In the genomic region with DNA sequence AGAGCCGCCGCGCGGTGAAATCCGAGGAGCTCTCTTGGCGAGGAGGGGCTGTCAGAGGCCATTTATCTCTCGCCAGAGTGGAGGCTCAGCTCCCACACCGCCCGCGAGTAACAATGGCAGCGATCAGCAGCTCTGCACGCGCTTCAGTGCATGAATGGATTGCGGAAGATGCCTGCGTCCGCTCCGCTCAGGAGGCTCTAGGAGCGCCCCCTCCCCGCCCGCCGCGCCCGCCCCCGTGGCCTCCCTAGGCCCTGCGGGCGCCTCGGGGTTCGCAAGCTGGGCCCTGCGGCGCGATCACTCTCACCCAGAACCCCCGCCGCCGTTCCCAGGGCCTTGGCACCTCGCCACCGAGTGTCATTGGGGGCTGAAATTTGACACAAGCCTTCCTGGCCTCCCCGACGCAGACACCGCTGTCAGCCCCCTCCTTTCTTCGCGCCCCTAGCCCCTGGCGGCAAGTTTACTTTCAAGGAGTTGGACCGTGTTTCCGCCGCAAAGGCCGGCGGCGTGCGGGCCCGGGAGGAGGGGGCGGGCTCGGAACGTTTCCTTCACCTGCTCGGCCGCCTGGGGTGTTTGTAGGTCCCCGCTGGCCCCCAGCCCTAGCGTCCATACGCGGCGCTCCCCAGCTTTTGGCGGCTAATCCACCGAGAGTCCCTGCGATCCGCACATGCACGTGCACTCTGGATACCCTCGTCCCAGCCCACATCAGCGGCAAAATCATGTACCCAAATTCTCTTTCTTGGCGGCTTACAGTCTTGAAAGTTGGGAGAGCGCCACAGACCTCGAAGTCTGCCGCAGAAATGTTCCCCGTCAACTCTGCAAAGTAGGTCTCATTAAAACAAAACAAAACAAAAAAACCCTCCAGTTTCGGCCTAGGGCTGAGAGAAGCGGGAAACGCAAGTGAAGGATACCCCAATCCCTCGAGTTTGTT, we compare ENCODE assay signal across 8 cellular contexts. TPM values are rescaled to one million over a fixed set of nuclear protein-coding genes. Genes with fewer than 3 reads are reported as not detected.
DNase-seq lines count a peak whose midpoint lies in the region; ATAC-seq, FAIRE-seq and TF ChIP-seq lines count a peak whose summit lies in the region.

No MANE protein-coding gene starts in this region.

- no peak for FAIRE-seq in RCC 7860 (lab: Jason Lieb, UNC)

- no peaks in the 10 kb centered on the region for H3K27me3 ChIP-seq in BJ (ENCODE audit: control insufficient read depth, insufficient read depth, low read length)
- peaks cover 0 to 85% (median 0%) of the 10 kb centered on the region in 9 donors for H3K27me3 ChIP-seq in heart left ventricle

- POLR2A ChIA-PET in BJ (lab: Charles Lee), result no interaction called here

- H3K4me1 ChIP-seq in heart left ventricle, result peaks cover 0 to 68% (median 20%) of the 10 kb centered on the region in 12 donors

- H3K27ac ChIP-seq in heart left ventricle, result peak overlapping the region in 7 of 12 donors; percentile 46 to 72 (median 59)

- H3K4me3 Mint-ChIP-seq in activated naive CD4-positive, alpha-beta T cell treated with anti-CD3 and anti-CD28 coated beads for 36 hours, result peak overlapping the region; percentile 45
- H3K4me3 Mint-ChIP-seq in progenitor cell of endocrine pancreas (ENCODE audit: low read depth), result peak overlapping the region; percentile 56

- H3K36me3 Mint-ChIP-seq in activated naive CD4-positive, alpha-beta T cell treated with anti-CD3 and anti-CD28 coated beads for 36 hours (ENCODE audit: low read depth), result no peaks in the 10 kb centered on the region
- H3K36me3 Mint-ChIP-seq in progenitor cell of endocrine pancreas (ENCODE audit: insufficient read depth), result peaks cover 7% of the 10 kb centered on the region

- no peaks in the 10 kb centered on the region for H3K27me3 Mint-ChIP-seq in activated naive CD4-positive, alpha-beta T cell treated with anti-CD3 and anti-CD28 coated beads for 36 hours (ENCODE audit: low read depth)
- peaks cover 64% of the 10 kb centered on the region for H3K27me3 Mint-ChIP-seq in progenitor cell of endocrine pancreas

- DNase-seq in BJ (ENCODE audit: low read depth) (no peak), HFF-Myc (ENCODE audit: extremely low read depth, low read depth) (no peak), heart left ventricle (peak in 2 of 5 donors; percentile 26 to 51), progenitor cell of endocrine pancreas (ENCODE audit: low spot score, unreplicated experiment) (no peak), H4 (ENCODE audit: low spot score) (no peak), RCC 7860 (ENCODE audit: low spot score) (no peak)
- DNase-seq in activated naive CD4-positive, alpha-beta T cell treated with anti-CD3 and anti-CD28 coated beads for 36 hours, result peak; percentile 40
- DNase-seq in activated CD4-positive, CD25-positive, alpha-beta regulatory T cell treated with anti-CD3 and anti-CD28 coated beads, Interleukin-2, amount 50 U/mL, for 72 hours, result no peak

- H3K36me3 ChIP-seq in BJ (ENCODE audit: control insufficient read depth, insufficient read depth, low read length) (no peaks in the 10 kb centered on the region), heart left ventricle (no peaks in the 10 kb centered on the region)

- 17 to 33% (median 31%) methylated on average over 40 to 76 of the region's 76 CpGs for WGBS in heart left ventricle, 4 donors

- peak in 3 of 4 donors; percentile 12 to 49 (median 33) for ATAC-seq in heart left ventricle

- TF ChIP-seq POLR2A in heart left ventricle (IDR thresholded peaks at IDR 0.05), result no peak

- no peaks in the 10 kb centered on the region for H3K9me3 ChIP-seq in heart left ventricle

- no peak overlapping the region for H3K27ac Mint-ChIP-seq in activated naive CD4-positive, alpha-beta T cell treated with anti-CD3 and anti-CD28 coated beads for 36 hours
- no peak overlapping the region for H3K27ac Mint-ChIP-seq in progenitor cell of endocrine pancreas

- CTCF ChIA-PET in BJ (lab: Yijun Ruan, JAX), result no interaction called here
- CTCF ChIA-PET in activated naive CD4-positive, alpha-beta T cell treated with anti-CD3 and anti-CD28 coated beads for 36 hours (lab: Charles Lee), result interaction anchor here (0.7 kb wide), 1 partner anchor 91 kb away, joined by 4 read pairs; no protein-coding TSS in a partner anchor

- TF ChIP-seq CTCF in BJ (IDR thresholded peaks at IDR 0.05; ENCODE audit: insufficient read depth, low read depth, low read length) (no peak), HFF-Myc (IDR thresholded peaks at IDR 0.05; ENCODE audit: low read depth, low read length, missing control alignments) (no peak), heart left ventricle (IDR thresholded peaks at IDR 0.05) (no peak), progenitor cell of endocrine pancreas (IDR thresholded peaks at IDR 0.05; ENCODE audit: unreplicated experiment) (no peak)

- peaks cover 15% of the 10 kb centered on the region for H3K4me1 Mint-ChIP-seq in activated naive CD4-positive, alpha-beta T cell treated with anti-CD3 and anti-CD28 coated beads for 36 hours (ENCODE audit: low read depth)
- H3K4me1 Mint-ChIP-seq in progenitor cell of endocrine pancreas (ENCODE audit: low read depth), result peaks cover 11% of the 10 kb centered on the region

- no peaks in the 10 kb centered on the region for H3K9me3 Mint-ChIP-seq in activated naive CD4-positive, alpha-beta T cell treated with anti-CD3 and anti-CD28 coated beads for 36 hours
- H3K9me3 Mint-ChIP-seq in progenitor cell of endocrine pancreas (ENCODE audit: low read depth), result no peaks in the 10 kb centered on the region

- H3K4me3 ChIP-seq in BJ (ENCODE audit: low read depth, low read length), result peak overlapping the region; percentile 52
- peak overlapping the region; percentile 45 for H3K4me3 ChIP-seq in HFF-Myc (replicated peaks; ENCODE audit: low read depth, low read length)
- peak overlapping the region; percentile 34 to 71 (median 56) for H3K4me3 ChIP-seq in heart left ventricle

- intact Hi-C loops in activated naive CD4-positive, alpha-beta T cell treated with anti-CD3 and anti-CD28 coated beads for 36 hours (cut with micrococcal nuclease), result no loop called here
- intact Hi-C loops in heart left ventricle (cut with DNase I), result loop anchor here in 3 of 10 donors (5.0 kb wide), 3 partner anchors 34 to 49 kb away; a partner anchor contains a TSS

RNA-seq across cellular contexts. Expression of a gene that starts 49.0 kb away (rescaled TPM):
- polyA plus RNA-seq in BJ (2011; rRNA removed) (5.6 TPM in 2 replicates), heart left ventricle (10 to 100 TPM in 1 of 2 donors, 1 to 10 TPM in 1; 6.7 to 15.5 TPM)
- 10.2 and 16.9 TPM in 2 replicates for polyA minus RNA-seq in BJ (2011; rRNA and poly(A)+ RNA removed)
- total RNA-seq in activated naive CD4-positive, alpha-beta T cell treated with anti-CD3 and anti-CD28 coated beads for 36 hours, result 10 to 100 TPM; 29.1 to 29.9 TPM
- total RNA-seq in heart left ventricle (10 to 100 TPM; 11.3 to 40.1 (median 19.5) TPM), progenitor cell of endocrine pancreas (20.5 TPM in 2 replicates)
- total RNA-seq in H4 (2014; rRNA removed; shearing (Covaris generic)), result 22.8 and 23.8 TPM in 2 replicates
